Comparison of ENCODE assay signal across 19 cellular contexts in genomic region chr2:203857656-203858055, GRCh38. TPM values are rescaled to one million over a fixed set of nuclear protein-coding genes. Genes with fewer than 3 reads are reported as not detected.
DNase-seq lines count a peak whose midpoint lies in the region; ATAC-seq and TF ChIP-seq lines count a peak whose summit lies in the region.
"Had no signal": no experiment of that assay in that cellular context is flagged by ENCODE, and none has a peak within 500 bp of the region (broad histone marks: within the 10 kb centered on the region; RNA-seq: fewer than 3 reads in every experiment).

No MANE protein-coding gene starts in this region.

- H3K4me1 ChIP-seq in KMS-11 (ENCODE audit: low read depth, poor library complexity, severe bottlenecking) (peaks cover 100% of the 10 kb centered on the region), tibial nerve (no peaks in the 10 kb centered on the region)
- H3K4me1 ChIP-seq: SJSA1 had no signal

- no peaks in the 10 kb centered on the region for H3K9me3 Mint-ChIP-seq in activated naive CD8-positive, alpha-beta T cell treated with anti-CD3 and anti-CD28 coated beads, Interleukin-2, amount 50 U/mL, for 24 hours
- H3K9me3 Mint-ChIP-seq in activated naive CD8-positive, alpha-beta T cell treated with anti-CD3 and anti-CD28 coated beads for 36 hours = peaks cover 4% of the 10 kb centered on the region
- no peaks in the 10 kb centered on the region for H3K9me3 Mint-ChIP-seq in activated T-helper 17 cell treated with anti-CD3 and anti-CD28 coated beads, Interleukin-2, amount 50 U/mL, for 72 hours
- H3K9me3 Mint-ChIP-seq: H9 had no signal

- peaks cover 3% of the 10 kb centered on the region for H3K36me3 Mint-ChIP-seq in activated naive CD8-positive, alpha-beta T cell treated with anti-CD3 and anti-CD28 coated beads, Interleukin-2, amount 50 U/mL, for 24 hours (ENCODE audit: low read depth)
- H3K36me3 Mint-ChIP-seq in activated naive CD8-positive, alpha-beta T cell treated with anti-CD3 and anti-CD28 coated beads for 36 hours = peaks cover 5% of the 10 kb centered on the region
- peaks cover 66% of the 10 kb centered on the region for H3K36me3 Mint-ChIP-seq in activated T-helper 17 cell treated with anti-CD3 and anti-CD28 coated beads, Interleukin-2, amount 50 U/mL, for 72 hours (ENCODE audit: low read depth)
- H3K36me3 Mint-ChIP-seq: CD14-positive monocyte had no signal

- peak overlapping the region; percentile 21; the same call in 1 of the 2 replicates for H2AFZ ChIP-seq in KMS-11 (ENCODE audit: low read depth)

- CTCF ChIA-PET in RWPE1 (lab: Yijun Ruan, JAX) = no interaction called here

- peak; percentile 55 for TF ChIP-seq EP300 in tibial nerve (IDR thresholded peaks at IDR 0.05)

- no peak overlapping the region for H3K4me3 Mint-ChIP-seq in activated naive CD8-positive, alpha-beta T cell treated with anti-CD3 and anti-CD28 coated beads, Interleukin-2, amount 50 U/mL, for 24 hours
- no peak overlapping the region for H3K4me3 Mint-ChIP-seq in activated naive CD8-positive, alpha-beta T cell treated with anti-CD3 and anti-CD28 coated beads for 36 hours
- H3K4me3 Mint-ChIP-seq in activated T-helper 17 cell treated with anti-CD3 and anti-CD28 coated beads, Interleukin-2, amount 50 U/mL, for 72 hours = peak overlapping the region; percentile 94
- H3K4me3 Mint-ChIP-seq: CD14-positive monocyte, H9 had no signal

- no peaks in the 10 kb centered on the region for H3K9me3 ChIP-seq in tibial nerve
- H3K9me3 ChIP-seq: SJSA1 had no signal

- no peak overlapping the region for H3K9ac ChIP-seq in KMS-11

- H3K79me2 ChIP-seq in KMS-11 (ENCODE audit: insufficient read depth, low read depth) = no peaks in the 10 kb centered on the region

- H3K36me3 ChIP-seq in KMS-11 (ENCODE audit: insufficient read depth) = no peaks in the 10 kb centered on the region
- H3K36me3 ChIP-seq in tibial nerve = no peaks in the 10 kb centered on the region
- H3K36me3 ChIP-seq: SJSA1 had no signal

- peak overlapping the region; percentile 14; the same call in 1 of the 2 replicates for H3K4me2 ChIP-seq in KMS-11

- no peak overlapping the region for H3K4me3 ChIP-seq in KMS-11 (IDR thresholded peaks at IDR 0.05; ENCODE audit: insufficient read depth, low read depth, low read length)
- no peak overlapping the region for H3K4me3 ChIP-seq in tibial nerve
- H3K4me3 ChIP-seq: SJSA1 had no signal

- POLR2A ChIA-PET in RWPE1 (lab: Yijun Ruan, JAX; ENCODE audit: low non-redundant PET) = no interaction called here

- no peaks in the 10 kb centered on the region for H3K27me3 Mint-ChIP-seq in activated naive CD8-positive, alpha-beta T cell treated with anti-CD3 and anti-CD28 coated beads, Interleukin-2, amount 50 U/mL, for 24 hours
- H3K27me3 Mint-ChIP-seq in activated naive CD8-positive, alpha-beta T cell treated with anti-CD3 and anti-CD28 coated beads for 36 hours = no peaks in the 10 kb centered on the region
- H3K27me3 Mint-ChIP-seq in activated T-helper 17 cell treated with anti-CD3 and anti-CD28 coated beads, Interleukin-2, amount 50 U/mL, for 72 hours = no peaks in the 10 kb centered on the region

- TF ChIP-seq POLR2A in tibial nerve (IDR thresholded peaks at IDR 0.05) = no peak

- no peaks in the 10 kb centered on the region for H3K27me3 ChIP-seq in KMS-11 (ENCODE audit: insufficient read depth, low read depth)
- H3K27me3 ChIP-seq in tibial nerve = no peaks in the 10 kb centered on the region

- peaks cover 88% of the 10 kb centered on the region for H3K4me1 Mint-ChIP-seq in activated naive CD8-positive, alpha-beta T cell treated with anti-CD3 and anti-CD28 coated beads, Interleukin-2, amount 50 U/mL, for 24 hours
- peaks cover 71% of the 10 kb centered on the region for H3K4me1 Mint-ChIP-seq in activated naive CD8-positive, alpha-beta T cell treated with anti-CD3 and anti-CD28 coated beads for 36 hours
- H3K4me1 Mint-ChIP-seq in activated T-helper 17 cell treated with anti-CD3 and anti-CD28 coated beads, Interleukin-2, amount 50 U/mL, for 72 hours = peaks cover 52% of the 10 kb centered on the region
- H3K4me1 Mint-ChIP-seq: H9 had no signal

- no peak for ATAC-seq in activated naive CD8-positive, alpha-beta T cell treated with anti-CD3 and anti-CD28 coated beads, Interleukin-2, amount 50 U/mL, for 24 hours
- no peak for ATAC-seq in activated T-helper 17 cell treated with anti-CD3 and anti-CD28 coated beads, Interleukin-2, amount 50 U/mL, for 72 hours (replicated peaks)
- ATAC-seq in Right ventricle myocardium superior (ENCODE audit: poor library complexity) = no peak

- H4K20me1 ChIP-seq in KMS-11 (ENCODE audit: insufficient read depth) = no peaks in the 10 kb centered on the region

- peak overlapping the region; percentile 25 for H3K27ac Mint-ChIP-seq in activated naive CD8-positive, alpha-beta T cell treated with anti-CD3 and anti-CD28 coated beads, Interleukin-2, amount 50 U/mL, for 24 hours
- no peak overlapping the region for H3K27ac Mint-ChIP-seq in activated naive CD8-positive, alpha-beta T cell treated with anti-CD3 and anti-CD28 coated beads for 36 hours
- peak overlapping the region; percentile 91 for H3K27ac Mint-ChIP-seq in activated T-helper 17 cell treated with anti-CD3 and anti-CD28 coated beads, Interleukin-2, amount 50 U/mL, for 72 hours
- H3K27ac Mint-ChIP-seq: CD14-positive monocyte, H9 had no signal

- DNase-seq in activated naive CD8-positive, alpha-beta T cell treated with anti-CD3 and anti-CD28 coated beads, Interleukin-2, amount 50 U/mL, for 24 hours = no peak
- DNase-seq in activated naive CD8-positive, alpha-beta T cell treated with anti-CD3 and anti-CD28 coated beads for 36 hours = no peak
- DNase-seq in tibial nerve (ENCODE audit: low spot score in 2 of 2) = no peak
- DNase-seq in RWPE1 (ENCODE audit: low spot score) = no peak
- DNase-seq in caudate nucleus (lab: John Stamatoyannopoulos, UW) = no peak
- DNase-seq in Right ventricle myocardium superior = no peak
- DNase-seq: Calu3, GF-D8, H9, KG1, NCI-H1417 treated with DMSO at 0.1 percent for 48 hours, NCI-H187 treated with DMSO at 0.1 percent for 48 hours, NCI-H345, NCI-H524 treated with DMSO at 0.1 percent for 48 hours had no signal

- intact Hi-C loops in Right ventricle myocardium superior (cut with DNase I) = no loop called here

- WGBS in tibial nerve, 2 donors = 63 to 69% methylated on average over 2 of the region's 2 CpGs

- TF ChIP-seq CTCF in KMS-11 (conservative IDR thresholded peaks at IDR 0.05; ENCODE audit: low read depth, low read length) (no peak), tibial nerve (IDR thresholded peaks at IDR 0.05) (no peak), RWPE1 (conservative IDR thresholded peaks at IDR 0.05; ENCODE audit: low read depth) (no peak)

- 0 out of 2 replicates have a peak overlapping the region, but pooled peaks have one; percentile 5 for H3K27ac ChIP-seq in KMS-11
- peak overlapping the region in 2 of 4 donors; percentile 10 to 22 for H3K27ac ChIP-seq in tibial nerve
- no peak overlapping the region for H3K27ac ChIP-seq in RWPE1
- H3K27ac ChIP-seq in caudate nucleus (ENCODE audit: low read depth, low read length) = no peak overlapping the region
- H3K27ac ChIP-seq: SJSA1 had no signal

RNA-seq across cellular contexts. Expression of gene CTLA4, which starts 9.9 kb away (rescaled TPM):
- 10 to 100 TPM; 45.6 to 50.9 TPM for total RNA-seq in activated naive CD8-positive, alpha-beta T cell treated with anti-CD3 and anti-CD28 coated beads for 36 hours
- 100 to 1,000 TPM; 282 to 334 TPM for total RNA-seq in activated T-helper 17 cell treated with anti-CD3 and anti-CD28 coated beads, Interleukin-2, amount 50 U/mL, for 72 hours
- total RNA-seq in tibial nerve (not detected), Right ventricle myocardium superior (0.22 TPM)
- total RNA-seq: Calu3, H9, M059J, SJSA1 had no signal

Comparison
In these comparisons a context has a peak if more than half of its experiments do, and no peak if none do; other contexts are left out.
1. RNA of gene CTLA4, which starts 9.9 kb away (total RNA-seq): 282 to 334 TPM in activated T-helper 17 cell treated with anti-CD3 and anti-CD28 coated beads, Interleukin-2, amount 50 U/mL, for 72 hours and 45.6 to 50.9 TPM in activated naive CD8-positive, alpha-beta T cell treated with anti-CD3 and anti-CD28 coated beads for 36 hours; 0.22 TPM in Right ventricle myocardium superior (single experiment) and not detected in tibial nerve; every median in the first group is over 10 times any median in the second.